ENCODE assay signal across 29 cellular contexts in genomic region chr9:133977421-133978201, GRCh38. TPM values are rescaled to one million over a fixed set of nuclear protein-coding genes. Genes with fewer than 3 reads are reported as not detected.
DNase-seq lines count a peak whose midpoint lies in the region; ATAC-seq, FAIRE-seq and TF ChIP-seq lines count a peak whose summit lies in the region.
"Had no signal": no experiment of that assay in that cellular context is flagged by ENCODE, and none has a peak within 500 bp of the region (broad histone marks: within the 10 kb centered on the region; RNA-seq: fewer than 3 reads in every experiment).

No MANE protein-coding gene starts in this region.

- TF ChIP-seq POLR2A in K562 (conservative IDR thresholded peaks at IDR 0.05) = no peak
- TF ChIP-seq POLR2A in spleen (IDR thresholded peaks at IDR 0.05) = no peak

- peak overlapping the region; percentile 36 for H3K9ac ChIP-seq in NT2/D1 (ENCODE audit: insufficient read length, low read depth)
- no peak overlapping the region for H3K9ac ChIP-seq in K562 (ENCODE audit: insufficient read depth in 1 of 2, low read depth in 2 of 2, low read length in 2 of 2)

- TF ChIP-seq EP300 in K562 (IDR thresholded peaks at IDR 0.05; ENCODE audit: low read length) = no peak

- POLR2A ChIA-PET in K562 (lab: Yijun Ruan, JAX) = interaction anchor here (1.0 to 1.3 kb wide), 2 partner anchors 16 kb away, joined by 3 read pairs; no protein-coding TSS in a partner anchor

- H4K20me1 ChIP-seq in K562 (replicated peaks; ENCODE audit: control insufficient read depth, insufficient read depth, low read length) = peaks cover 62% of the 10 kb centered on the region

- H3K4me1 ChIP-seq in NT2/D1 (ENCODE audit: insufficient read depth, insufficient read length) = peaks cover 52% of the 10 kb centered on the region
- H3K4me1 ChIP-seq in K562 (replicated peaks in 1 of 2; ENCODE audit: control insufficient read depth in 2 of 2, insufficient read depth in 2 of 2, low read length in 2 of 2) = peaks cover 0 to 12% of the 10 kb centered on the region in 2 experiments; a peak in 2 of 5 replicates
- H3K4me1 ChIP-seq in lower lobe of right lung = peaks cover 35% of the 10 kb centered on the region
- peaks cover 23 to 97% (median 56%) of the 10 kb centered on the region in 6 donors for H3K4me1 ChIP-seq in spleen

- 9% methylated on average over 23 of the region's 26 CpGs for WGBS in K562 (ENCODE audit: insufficient coverage, low coverage, missing lambda C conversion rate)
- WGBS in spleen, 5 donors = 90 to 96% (median 93%) methylated on average over 12 to 26 of the region's 26 CpGs

- intact Hi-C loops in K562 (cut with micrococcal nuclease) (no loop called here), lower lobe of right lung (cut with DNase I) (no loop called here), spleen (cut with DNase I; ENCODE audit: low total_unique reads) (no loop called here)

- H3K4me2 ChIP-seq in K562 (ENCODE audit: insufficient read depth, low read length) = no peak overlapping the region
- H3K4me2 ChIP-seq: GM23338 had no signal

- TF ChIP-seq CTCF in K562 (IDR thresholded peaks at IDR 0.05 in 2 of 3, conservative IDR thresholded peaks at IDR 0.05 in 1 of 3; ENCODE audit: insufficient read depth in 2 of 3, low read depth in 1 of 3, low read length in 3 of 3) (no peak), lower lobe of right lung (IDR thresholded peaks at IDR 0.05) (no peak), spleen (IDR thresholded peaks at IDR 0.05 in 8 of 11, conservative IDR thresholded peaks at IDR 0.05 in 3 of 11) (no peak)

- DNase-seq in NT2/D1 (ENCODE audit: low read depth, low spot score) (no peak), K562 (ENCODE audit: extremely low read depth in 1 of 4, low spot score in 3 of 4) (no peak), lower lobe of right lung (peak; percentile 39), spleen (peak; percentile 64), NCI-H1436 (lab: John Stamatoyannopoulos, UW) (no peak), superior temporal gyrus (ENCODE audit: extremely low spot score) (no peak)
- DNase-seq: activated CD4-positive, alpha-beta T cell treated with anti-CD3 and anti-CD28 coated beads, Interleukin-2, amount 10 ng/mL, durations not matched to agents 24 days and 14 days; activated naive CD4-positive, alpha-beta T cell; activated T-cell treated with anti-CD3 and anti-CD28 coated beads, Interleukin-2, amount 50 U/mL, for 4 hours; CD4-positive, alpha-beta T cell; EL; Kasumi-1; MV-4-11; NCI-H2171; NCI-H524; nucleus accumbens; retina; stimulated activated CD4-positive, alpha-beta T cell treated with anti-CD3 and anti-CD28 coated beads, Interleukin-4, amount 100 ng/mL, for 4 hours; stimulated activated naive CD8-positive, alpha-beta T cell treated with anti-CD3 and anti-CD28 coated beads, Interleukin-15, Interleukin-2, amounts not matched to agents 100 U/mL and 50 U/mL, for 24 hours; T-helper 2 cell had no signal

- no peak for TF ChIP-seq RAD21 in K562 (CRISPR knock-in tag; conservative IDR thresholded peaks at IDR 0.05 in 1 of 2, IDR thresholded peaks at IDR 0.05 in 1 of 2)

- H3K9me3 ChIP-seq in NT2/D1 (ENCODE audit: insufficient read depth, low read length) = no peaks in the 10 kb centered on the region
- no peaks in the 10 kb centered on the region for H3K9me3 ChIP-seq in K562 (replicated peaks; ENCODE audit: control insufficient read depth, insufficient read depth, low read depth, low read length)
- H3K9me3 ChIP-seq in lower lobe of right lung = no peaks in the 10 kb centered on the region
- no peaks in the 10 kb centered on the region for H3K9me3 ChIP-seq in spleen
- H3K9me3 ChIP-seq: gastroesophageal sphincter, tibial artery had no signal

- H2AFZ ChIP-seq in K562 (ENCODE audit: low read depth, low read length) = no peak overlapping the region
- H2AFZ ChIP-seq: GM23338 had no signal

- in situ Hi-C loops in K562 (cut with MboI) = no loop called here

- ATAC-seq in K562 = no peak
- ATAC-seq in lower lobe of right lung = no peak
- no peak for ATAC-seq in GM18861 (IDR thresholded peaks at IDR 0.05; ENCODE audit: unreplicated experiment)
- ATAC-seq: activated T-cell treated with anti-CD3 and anti-CD28 coated beads, Interleukin-2, amount 50 U/mL, for 4 hours; gastroesophageal sphincter; GM23338; Panc1; SK-N-SH treated with all-trans-retinoic acid at 6 μM for 48 hours; stimulated activated naive CD8-positive, alpha-beta T cell treated with anti-CD3 and anti-CD28 coated beads, Interleukin-15, Interleukin-2, amounts not matched to agents 100 U/mL and 50 U/mL, for 24 hours had no signal

- no peak for FAIRE-seq in K562 (lab: Jason Lieb, UNC)
- FAIRE-seq: HTR-8/SVneo had no signal

- H3K79me2 ChIP-seq in K562 (ENCODE audit: control insufficient read depth, insufficient read depth, low read length) = no peaks in the 10 kb centered on the region

- no peak overlapping the region for H3K4me3 ChIP-seq in NT2/D1 (ENCODE audit: insufficient read length, low read depth)
- H3K4me3 ChIP-seq in K562 = no peak overlapping the region
- H3K4me3 ChIP-seq in lower lobe of right lung = no peak overlapping the region
- H3K4me3 ChIP-seq in spleen = no peak overlapping the region
- H3K4me3 ChIP-seq: cardiac muscle cell, gastroesophageal sphincter, GM23338, lung, tibial artery had no signal

- peaks cover 29% of the 10 kb centered on the region for H3K36me3 ChIP-seq in NT2/D1 (ENCODE audit: insufficient read depth, insufficient read length, low read length)
- no peaks in the 10 kb centered on the region for H3K36me3 ChIP-seq in K562 (ENCODE audit: control insufficient read depth, insufficient read depth, low read length)
- H3K36me3 ChIP-seq in lower lobe of right lung = no peaks in the 10 kb centered on the region
- H3K36me3 ChIP-seq in spleen = no peaks in the 10 kb centered on the region
- H3K36me3 ChIP-seq: cardiac muscle cell, gastroesophageal sphincter, tibial artery had no signal

- H3K9me1 ChIP-seq in K562 (ENCODE audit: control insufficient read depth, insufficient read depth, low read length) = no peaks in the 10 kb centered on the region

- H3K27me3 ChIP-seq in NT2/D1 (ENCODE audit: insufficient read depth, insufficient read length) (no peaks in the 10 kb centered on the region), K562 (ENCODE audit: control insufficient read depth in 2 of 2, insufficient read depth in 2 of 2, low read length in 2 of 2) (peaks cover 25 to 92% of the 10 kb centered on the region in 2 experiments; a peak in 4 of 5 replicates), lower lobe of right lung (ENCODE audit: low read depth) (no peaks in the 10 kb centered on the region), spleen (replicated peaks in 1 of 7) (peaks cover 0 to 9% (median 0%) of the 10 kb centered on the region in 7 donors)
- H3K27me3 ChIP-seq: cardiac muscle cell, gastroesophageal sphincter, tibial artery had no signal

- BruUV-seq in K562 (replicated peaks; lab: Mats Ljungman, UMichigan) = no TSS peak

- no peak overlapping the region for H3K27ac ChIP-seq in K562 (ENCODE audit: extremely low read depth, low read depth, low read length)
- no peak overlapping the region for H3K27ac ChIP-seq in lower lobe of right lung
- no peak overlapping the region for H3K27ac ChIP-seq in spleen
- H3K27ac ChIP-seq: cardiac muscle cell, gastroesophageal sphincter, tibial artery had no signal

- CTCF ChIA-PET in K562 (lab: Yijun Ruan, JAX; ENCODE audit: low intra/inter-chr PET ratio) = no interaction called here

RNA-seq across cellular contexts. Expression of gene VAV2, which starts 14.5 kb away (rescaled TPM):
- total RNA-seq in K562 (2011; cell fraction: chromatin; rRNA removed; ENCODE audit: low replicate concordance) = 4.0 and 7.9 TPM in 2 replicates
- total RNA-seq in K562 (2011; cell fraction: nucleolus; rRNA removed) = 2.4 and 2.5 TPM in 2 replicates
- 1.8 and 4.4 TPM in 2 replicates for total RNA-seq in K562 (2011; cell fraction: nucleoplasm; rRNA removed)
- total RNA-seq in K562 (2014; rRNA removed) (1.0 and 1.5 TPM in 2 replicates), K562 (2014; rRNA removed; fragmentation: Illumina TruSeq; extraction: Trizol) (0.76 and 1.3 TPM in 2 replicates), K562 (2015; rRNA removed; fragmentation: Illumina TruSeq; extraction: Trizol) (0.91 and 0.94 TPM in 2 replicates), K562 (2021) (2.7 and 3.0 TPM in 2 replicates), lower lobe of right lung (26.9 TPM), spleen (10 to 100 TPM; 17.9 to 39.2 (median 31.3) TPM)
- polyA plus RNA-seq in K562 (2011; rRNA removed) (0.79 and 1.0 TPM in 2 replicates), K562 (2014; fragmentation: Illumina TruSeq; extraction: Trizol) (1.5 and 1.7 TPM in 2 replicates), K562 (2014; fragmentation: Nextera tagmentation; extraction: Ambion mirVana) (under 1 TPM in 1 of 2 experiments, not detected in 1; 0.01 TPM), K562 (2014; rRNA removed) (1.2 and 1.5 TPM in 2 replicates), spleen (10 to 100 TPM; 14.2 to 25.0 (median 15.0) TPM)
- 0.77 and 1.4 TPM in 2 replicates for polyA plus RNA-seq in K562 (2011; cell fraction: cytosol; rRNA removed)
- 1.4 and 2.5 TPM in 2 replicates for polyA plus RNA-seq in K562 (2011; cell fraction: nucleus; rRNA removed)
- 0.75 and 1.2 TPM in 2 replicates for polyA plus RNA-seq in K562 (2012)
- 1.5 and 1.9 TPM in 2 replicates for polyA minus RNA-seq in K562 (2011; rRNA and poly(A)+ RNA removed)
- polyA minus RNA-seq in K562 (2011; cell fraction: cytosol; rRNA and poly(A)+ RNA removed) = 1.8 and 2.1 TPM in 2 replicates
- polyA minus RNA-seq in K562 (2011; cell fraction: nucleus; rRNA and poly(A)+ RNA removed) = 1.4 and 1.9 TPM in 2 replicates

RNA-seq across cellular contexts. Expression of gene BRD3OS, which starts 47.7 kb away (rescaled TPM):
- total RNA-seq in K562 (2011; cell fraction: chromatin; rRNA removed; ENCODE audit: low replicate concordance) = 5.2 and 12.0 TPM in 2 replicates
- total RNA-seq in K562 (2011; cell fraction: nucleolus; rRNA removed) = 5.4 and 7.3 TPM in 2 replicates
- 7.1 and 8.9 TPM in 2 replicates for total RNA-seq in K562 (2011; cell fraction: nucleoplasm; rRNA removed)
- total RNA-seq in K562 (2014; rRNA removed) (7.5 and 10.3 TPM in 2 replicates), K562 (2014; rRNA removed; fragmentation: Illumina TruSeq; extraction: Trizol) (4.8 and 4.9 TPM in 2 replicates), K562 (2015; rRNA removed; fragmentation: Illumina TruSeq; extraction: Trizol) (3.1 and 3.4 TPM in 2 replicates), K562 (2021) (8.7 and 9.2 TPM in 2 replicates), lower lobe of right lung (15.6 TPM), spleen (10 to 100 TPM in 5 of 7 donors, 1 to 10 TPM in 2; 9.5 to 13.2 (median 11.3) TPM)
- polyA plus RNA-seq in K562 (2011; rRNA removed) (4.1 and 5.9 TPM in 2 replicates), K562 (2014; fragmentation: Illumina TruSeq; extraction: Trizol) (7.9 and 8.6 TPM in 2 replicates), K562 (2014; fragmentation: Nextera tagmentation; extraction: Ambion mirVana) (1 to 10 TPM; 1.1 to 1.7 TPM), K562 (2014; rRNA removed) (6.4 and 10.3 TPM in 2 replicates), spleen (10 to 100 TPM in 1 of 3 donors, 1 to 10 TPM in 2; 6.9 to 10.2 (median 9.8) TPM)
- 4.6 and 5.2 TPM in 2 replicates for polyA plus RNA-seq in K562 (2011; cell fraction: cytosol; rRNA removed)
- 4.3 and 6.5 TPM in 2 replicates for polyA plus RNA-seq in K562 (2011; cell fraction: nucleus; rRNA removed)
- 5.6 and 8.1 TPM in 2 replicates for polyA plus RNA-seq in K562 (2012)
- 2.5 and 3.2 TPM in 2 replicates for polyA minus RNA-seq in K562 (2011; rRNA and poly(A)+ RNA removed)
- polyA minus RNA-seq in K562 (2011; cell fraction: cytosol; rRNA and poly(A)+ RNA removed) = 4.4 and 7.0 TPM in 2 replicates
- polyA minus RNA-seq in K562 (2011; cell fraction: nucleus; rRNA and poly(A)+ RNA removed) = 4.0 and 4.4 TPM in 2 replicates

Comparison
In these comparisons a context has a peak if more than half of its experiments do, and no peak if none do; other contexts are left out.
1. DNase-seq: peak in lower lobe of right lung (single experiment) and spleen (single experiment); none in NT2/D1 (single experiment), K562 (0 of 4), NCI-H1436 (single experiment) and superior temporal gyrus (single experiment).